Comparison of ENCODE assay signal across 8 cellular contexts in the genomic region with DNA sequence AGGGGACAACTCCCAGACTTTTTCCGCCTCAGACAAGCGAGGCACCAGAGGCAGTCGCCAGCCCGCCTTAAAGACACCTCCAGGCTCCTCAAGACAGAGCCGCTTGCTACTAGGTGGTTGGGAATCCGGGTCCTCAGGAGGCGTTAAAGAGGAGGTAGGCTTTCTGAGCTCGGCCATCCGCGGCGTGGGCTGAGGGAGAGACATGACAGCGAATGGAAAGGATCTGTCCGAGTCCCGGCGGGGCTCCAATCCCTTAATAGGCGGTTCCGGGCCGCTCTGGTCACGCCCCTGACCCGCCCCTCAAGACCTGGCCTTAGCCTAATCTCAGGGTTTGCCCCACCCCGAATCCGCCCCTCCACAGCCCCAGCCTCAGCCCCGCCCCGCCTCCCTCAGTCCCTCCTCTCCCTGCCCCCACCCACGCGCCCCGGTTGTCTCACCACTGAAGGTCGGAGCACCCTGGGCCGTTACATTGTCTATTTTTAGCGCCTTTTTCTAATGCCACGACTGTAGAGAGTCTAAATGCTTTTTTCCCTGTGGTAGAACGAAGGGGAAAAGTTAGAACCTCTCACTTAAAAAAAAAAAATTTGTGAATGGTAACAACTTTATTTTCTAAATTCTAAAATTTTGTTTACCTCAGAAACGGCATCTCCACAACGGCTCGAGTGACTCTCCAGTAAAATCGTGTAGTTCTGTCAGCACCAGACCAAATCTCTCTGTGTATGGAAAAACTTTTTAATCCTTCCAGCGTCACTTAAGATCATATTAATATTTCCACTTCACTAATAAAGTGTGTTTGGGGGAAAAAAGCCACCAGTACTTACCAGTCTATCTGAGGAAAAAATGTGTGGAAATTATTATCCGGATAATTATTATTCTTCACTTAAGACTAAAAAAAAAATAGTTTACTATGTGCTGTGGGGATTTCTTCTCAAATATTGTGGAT. TPM values are rescaled to one million over a fixed set of nuclear protein-coding genes. Genes with fewer than 3 reads are reported as not detected.
DNase-seq lines count a peak whose midpoint lies in the region; TF ChIP-seq lines count a peak whose summit lies in the region.

TSS of gene RAD51AP2 (minus strand) at position 229 of the 943 bp plus-strand sequence. CDS start at position 204, 25 bp downstream.

- H3K4me3 Mint-ChIP-seq in T-helper 2 cell treated with Interferon-gamma antibody and Interleukin-4, amounts not matched to agents 5 μg/mL and 100 μg/mL, for 36 hours: peak within 1 kb of the TSS; percentile 40
- H3K4me3 Mint-ChIP-seq in nephron: peak within 1 kb of the TSS; percentile 84 to 90 (median 88)

- peak within 1 kb of the TSS; percentile 98 for H3K4me2 ChIP-seq in GM23248 (ENCODE audit: unreplicated experiment)

- H3K27me3 ChIP-seq in GM23248 (replicated peaks; ENCODE audit: insufficient read depth): no peaks in the 10 kb centered on the region

- peaks cover 12% of the 10 kb centered on the region; the same call in 1 of the 2 replicates for H3K4me1 ChIP-seq in GM23248 (ENCODE audit: insufficient read depth)

- no peaks in the 10 kb centered on the region for H3K36me3 ChIP-seq in GM23248 (ENCODE audit: low read depth)

- no peaks in the 10 kb centered on the region for H3K9me3 Mint-ChIP-seq in T-helper 2 cell treated with Interferon-gamma antibody and Interleukin-4, amounts not matched to agents 5 μg/mL and 100 μg/mL, for 36 hours
- H3K9me3 Mint-ChIP-seq in nephron: no peaks in the 10 kb centered on the region

- in situ Hi-C loops in GM23248 (cut with MboI): no loop called here

- TF ChIP-seq CTCF in fibroblast of the aortic adventitia (IDR thresholded peaks at IDR 0.05; ENCODE audit: insufficient read depth, low read length): no peak
- TF ChIP-seq CTCF in nephron (IDR thresholded peaks at IDR 0.05; ENCODE audit: unreplicated experiment in 3 of 3): no peak

- H3K4me1 Mint-ChIP-seq in T-helper 2 cell treated with Interferon-gamma antibody and Interleukin-4, amounts not matched to agents 5 μg/mL and 100 μg/mL, for 36 hours (ENCODE audit: low read depth): no peaks in the 10 kb centered on the region
- peaks cover 8% of the 10 kb centered on the region for H3K4me1 Mint-ChIP-seq in nephron

- H3K27ac ChIP-seq in GM23248: peak within 1 kb of the TSS; percentile 64

- 1 to 4% methylated on average over 29 to 38 of the region's 38 CpGs for WGBS in GM23248 (ENCODE audit: low coverage in 1 of 2, low lambda C conversion rate in 2 of 2, missing lambda C conversion rate in 2 of 2), 2 experiments

- H3K9me2 ChIP-seq in GM23248 (ENCODE audit: insufficient read depth): no peaks in the 10 kb centered on the region

- H3K79me2 ChIP-seq in GM23248 (ENCODE audit: insufficient read depth): no peaks in the 10 kb centered on the region

- H4K20me1 ChIP-seq in GM23248 (ENCODE audit: insufficient read depth): no peaks in the 10 kb centered on the region

- H3K9ac ChIP-seq in GM23248: peak within 1 kb of the TSS; percentile 82

- H3K27ac Mint-ChIP-seq in T-helper 2 cell treated with Interferon-gamma antibody and Interleukin-4, amounts not matched to agents 5 μg/mL and 100 μg/mL, for 36 hours: no peak within 1 kb of the TSS
- peak within 1 kb of the TSS; percentile 90 to 93 (median 90) for H3K27ac Mint-ChIP-seq in nephron

- peak within 1 kb of the TSS; percentile 96 for H2AFZ ChIP-seq in GM23248

- H3K9me3 ChIP-seq in GM23248 (ENCODE audit: low read depth): no peaks in the 10 kb centered on the region

- no peaks in the 10 kb centered on the region for H3K36me3 Mint-ChIP-seq in T-helper 2 cell treated with Interferon-gamma antibody and Interleukin-4, amounts not matched to agents 5 μg/mL and 100 μg/mL, for 36 hours (ENCODE audit: low read depth)
- H3K36me3 Mint-ChIP-seq in nephron (ENCODE audit: low read depth): no peaks in the 10 kb centered on the region

- DNase-seq in activated CD4-positive, alpha-beta T cell treated with anti-CD3 and anti-CD28 coated beads for 48 hours: peak; percentile 57
- DNase-seq in activated CD4-positive, alpha-beta T cell treated with anti-CD3 and anti-CD28 coated beads, Interleukin-2, amount 50 U/mL, for 4 hours: no peak
- DNase-seq in GM23248: peak; percentile 94
- DNase-seq in HuH-7 (ENCODE audit: low spot score): peak; percentile 76
- DNase-seq in T-helper 2 cell treated with Interferon-gamma antibody and Interleukin-4, amounts not matched to agents 5 μg/mL and 100 μg/mL, for 36 hours (ENCODE audit: low spot score): peak; percentile 53
- peak; percentile 66 for DNase-seq in fibroblast of the aortic adventitia (ENCODE audit: low read depth)
- DNase-seq in NOMO-1 (lab: John Stamatoyannopoulos, UW; ENCODE audit: unreplicated experiment in 2 of 2): no peak

- peaks cover 38% of the 10 kb centered on the region for H3K27me3 Mint-ChIP-seq in T-helper 2 cell treated with Interferon-gamma antibody and Interleukin-4, amounts not matched to agents 5 μg/mL and 100 μg/mL, for 36 hours (ENCODE audit: low read depth)
- H3K27me3 Mint-ChIP-seq in nephron (ENCODE audit: low read depth): peaks cover 10% of the 10 kb centered on the region

- 0 out of 2 replicates have a peak, but pooled peaks cover 5% of the 10 kb centered on the region for H3F3A ChIP-seq in GM23248 (ENCODE audit: insufficient read depth)

- peak within 1 kb of the TSS; percentile 81 for H3K4me3 ChIP-seq in GM23248
- peak within 1 kb of the TSS; percentile 63 for H3K4me3 ChIP-seq in fibroblast of the aortic adventitia (ENCODE audit: low read depth, low read length)

RNA-seq across cellular contexts. Expression of gene RAD51AP2, which starts in this region (rescaled TPM):
- total RNA-seq in GM23248 (2014; rRNA removed; shearing (Covaris generic)): not detected in 2 replicates
- not detected in 2 replicates for polyA plus RNA-seq in GM23248 (2016; fragmentation: Nextera tagmentation; extraction: Ambion mirVana)
- 0.09 TPM in 1 of 2 replicates, not detected in the other for total RNA-seq in fibroblast of the aortic adventitia (ENCODE audit: low replicate concordance)

Comparison
In these comparisons a context has a peak if more than half of its experiments do, and no peak if none do; other contexts are left out.
1. DNase-seq: peak in activated CD4-positive, alpha-beta T cell treated with anti-CD3 and anti-CD28 coated beads for 48 hours (single experiment), HuH-7 (single experiment) and T-helper 2 cell treated with Interferon-gamma antibody and Interleukin-4, amounts not matched to agents 5 μg/mL and 100 μg/mL, for 36 hours (single experiment); none in activated CD4-positive, alpha-beta T cell treated with anti-CD3 and anti-CD28 coated beads, Interleukin-2, amount 50 U/mL, for 4 hours (0 of 2) and NOMO-1 (0 of 2).
2. Peak in DNase-seq, H3K4me3 ChIP-seq, H3K27ac ChIP-seq, H3K9ac ChIP-seq and H3K4me2 ChIP-seq in GM23248; RNA of the gene not detected or under 1 TPM.
3. Peak in DNase-seq and H3K4me3 ChIP-seq in fibroblast of the aortic adventitia; RNA of the gene not detected or under 1 TPM.